ENCODE assay signal across 8 cellular contexts in genomic region chr10:119597405-119598186, GRCh38. TPM values are rescaled to one million over a fixed set of nuclear protein-coding genes. Genes with fewer than 3 reads are reported as not detected.
DNase-seq lines count a peak whose midpoint lies in the region; ATAC-seq and TF ChIP-seq lines count a peak whose summit lies in the region.

No MANE protein-coding gene starts in this region.

- peaks cover 30% of the 10 kb centered on the region for H3K4me1 ChIP-seq in OCI-LY3 (ENCODE audit: low read length)
- peaks cover 4 to 39% (median 35%) of the 10 kb centered on the region in 4 donors for H3K4me1 ChIP-seq in sigmoid colon

- H3K27ac ChIP-seq in OCI-LY3 (ENCODE audit: low read length) (peak overlapping the region; percentile 99), sigmoid colon (peak overlapping the region; percentile 96 to 99 (median 98))

- peak overlapping the region; percentile 80 for H3K9ac ChIP-seq in OCI-LY3 (ENCODE audit: low read length)

- H3K27me3 ChIP-seq in OCI-LY3 (ENCODE audit: low read depth, low read length) (no peaks in the 10 kb centered on the region), sigmoid colon (no peaks in the 10 kb centered on the region)

- H3K4me2 ChIP-seq in OCI-LY3 (ENCODE audit: low read length), result peak overlapping the region; percentile 69

- H3K27me3 Mint-ChIP-seq in activated T-cell treated with anti-CD3 and anti-CD28 coated beads, Interleukin-2, amount 50 U/mL, for 4 hours (ENCODE audit: low read depth), result no peaks in the 10 kb centered on the region

- no peak for DNase-seq in activated T-cell treated with anti-CD3 and anti-CD28 coated beads, Interleukin-2, amount 50 U/mL, for 4 hours
- no peak for DNase-seq in activated T-cell treated with anti-CD3 and anti-CD28 coated beads, Interleukin-2, amount 50 U/mL, for 1 hour
- DNase-seq in erythroblast (lab: John Stamatoyannopoulos, UW) (peak in 1 of 2 experiments; percentile 57), sigmoid colon (no peak), NCI-H1436 (lab: John Stamatoyannopoulos, UW) (no peak), SKM-1 treated with dmso at 0.1 percent for 144 hours (lab: John Stamatoyannopoulos, UW; ENCODE audit: unreplicated experiment) (no peak)

- intact Hi-C loops in sigmoid colon (cut with DNase I), result loop anchor here (2.0 to 5.0 kb wide), 4 partner anchors 53 to 390 kb away; partner anchors contain the start of genes BAG3, GRK5, RGS10 and SEC23IP

- TF ChIP-seq CTCF in OCI-LY3 (IDR thresholded peaks at IDR 0.05; ENCODE audit: low read depth, low read length), result no peak
- no peak for TF ChIP-seq CTCF in sigmoid colon (IDR thresholded peaks at IDR 0.05)

- H3K36me3 ChIP-seq in OCI-LY3 (replicated peaks; ENCODE audit: low read depth, low read length) (peaks cover 24% of the 10 kb centered on the region), sigmoid colon (peaks cover 0 to 6% (median 0%) of the 10 kb centered on the region in 4 donors)

- peaks cover 41% of the 10 kb centered on the region for H3K79me2 ChIP-seq in OCI-LY3 (ENCODE audit: low read length)

- TF ChIP-seq POLR2A in erythroblast (IDR thresholded peaks at IDR 0.05; ENCODE audit: low read length), result peak; percentile 64
- no peak for TF ChIP-seq POLR2A in sigmoid colon (IDR thresholded peaks at IDR 0.05)

- peaks cover 39% of the 10 kb centered on the region for H3K4me1 Mint-ChIP-seq in activated T-cell treated with anti-CD3 and anti-CD28 coated beads, Interleukin-2, amount 50 U/mL, for 4 hours (ENCODE audit: low read depth)

- H3K36me3 Mint-ChIP-seq in activated T-cell treated with anti-CD3 and anti-CD28 coated beads, Interleukin-2, amount 50 U/mL, for 4 hours (ENCODE audit: insufficient read depth), result peaks cover 17% of the 10 kb centered on the region

- peak overlapping the region; percentile 29 for H2AFZ ChIP-seq in OCI-LY3 (ENCODE audit: low read depth, low read length)

- no peaks in the 10 kb centered on the region for H3K9me3 Mint-ChIP-seq in activated T-cell treated with anti-CD3 and anti-CD28 coated beads, Interleukin-2, amount 50 U/mL, for 4 hours

- no peak for TF ChIP-seq EP300 in sigmoid colon (IDR thresholded peaks at IDR 0.05)

- H3K9me3 ChIP-seq in OCI-LY3 (ENCODE audit: insufficient read depth, low read length) (no peaks in the 10 kb centered on the region), sigmoid colon (no peaks in the 10 kb centered on the region)

- H3K4me3 ChIP-seq in OCI-LY3 (ENCODE audit: low read length), result peak overlapping the region; percentile 100
- peak overlapping the region; percentile 78 to 97 (median 88) for H3K4me3 ChIP-seq in sigmoid colon

- peak overlapping the region; percentile 94 for H3K4me3 Mint-ChIP-seq in activated T-cell treated with anti-CD3 and anti-CD28 coated beads, Interleukin-2, amount 50 U/mL, for 4 hours

- peaks cover 30% of the 10 kb centered on the region for H4K20me1 ChIP-seq in OCI-LY3 (ENCODE audit: insufficient read depth, low read length)

- 44% methylated on average over 21 of the region's 21 CpGs for WGBS in sigmoid colon, 2 donors

- ATAC-seq in activated T-cell treated with anti-CD3 and anti-CD28 coated beads, Interleukin-2, amount 50 U/mL, for 4 hours, result no peak
- ATAC-seq in HG03342 (IDR thresholded peaks at IDR 0.05; ENCODE audit: unreplicated experiment), result no peak

RNA-seq across cellular contexts. Expression of gene TIAL1, which starts 0.8 kb away (rescaled TPM):
- 100 to 1,000 TPM; 177 TPM for total RNA-seq in activated T-cell treated with anti-CD3 and anti-CD28 coated beads, Interleukin-2, amount 50 U/mL, for 4 hours
- total RNA-seq in sigmoid colon, result 100 to 1,000 TPM in 1 of 4 donors, 10 to 100 TPM in 3; 68.3 to 132 (median 90.0) TPM
- polyA plus RNA-seq in sigmoid colon, result 10 to 100 TPM; 29.4 to 47.8 (median 30.1) TPM

RNA-seq across cellular contexts. Expression of gene BAG3, which starts 53.6 kb away (rescaled TPM):
- 10 to 100 TPM; 14.7 to 21.6 (median 15.8) TPM for total RNA-seq in activated T-cell treated with anti-CD3 and anti-CD28 coated beads, Interleukin-2, amount 50 U/mL, for 4 hours
- total RNA-seq in sigmoid colon, result 10 to 100 TPM; 32.9 to 62.4 (median 43.9) TPM
- 10 to 100 TPM; 10.8 to 22.5 (median 16.9) TPM for polyA plus RNA-seq in sigmoid colon

RNA-seq across cellular contexts. Expression of gene RGS10, which starts 55.1 kb away (rescaled TPM):
- 100 to 1,000 TPM; 116 to 163 (median 137) TPM for total RNA-seq in activated T-cell treated with anti-CD3 and anti-CD28 coated beads, Interleukin-2, amount 50 U/mL, for 4 hours
- total RNA-seq in sigmoid colon, result 100 to 1,000 TPM; 125 to 192 (median 167) TPM
- polyA plus RNA-seq in sigmoid colon, result 100 to 1,000 TPM in 1 of 3 donors, 10 to 100 TPM in 2; 54.1 to 106 (median 64.3) TPM
